In genomic region chr11:4916581-4916980, GRCh38 we compare ENCODE assay signal across 1 cellular context.
TF ChIP-seq lines count a peak whose summit lies in the region.

No MANE protein-coding gene starts in this region.

TF ChIP-seq in HepG2, 621 proteins besides CTCF, POLR2A, EP300 and RAD21:
- no peak for TF ChIP-seq ZC3H13 (CRISPR knock-in tag; IDR thresholded peaks at IDR 0.05)
- TF ChIP-seq PBX2 (CRISPR knock-in tag; IDR thresholded peaks at IDR 0.05) = peak; percentile 56; the same call in 1 of the 2 replicates
- 0 out of 2 replicates have a peak, but pooled peaks have one; percentile 8 for TF ChIP-seq TCF7 (IDR thresholded peaks at IDR 0.05; ENCODE audit: low read depth)
- peak; percentile 43; the same call in 1 of the 2 replicates for TF ChIP-seq HNF1B (CRISPR knock-in tag; IDR thresholded peaks at IDR 0.05)
- no peak for TF ChIP-seq ZNF256 (CRISPR knock-in tag; conservative IDR thresholded peaks at IDR 0.05)
- TF ChIP-seq HNF1A (IDR thresholded peaks at IDR 0.05; ENCODE audit: low read depth) = peak; percentile 23; the same call in 1 of the 2 replicates
- no peak for TF ChIP-seq HNF1A (CRISPR knock-in tag; IDR thresholded peaks at IDR 0.05; ENCODE audit: borderline replicate concordance)
